In the genomic region with DNA sequence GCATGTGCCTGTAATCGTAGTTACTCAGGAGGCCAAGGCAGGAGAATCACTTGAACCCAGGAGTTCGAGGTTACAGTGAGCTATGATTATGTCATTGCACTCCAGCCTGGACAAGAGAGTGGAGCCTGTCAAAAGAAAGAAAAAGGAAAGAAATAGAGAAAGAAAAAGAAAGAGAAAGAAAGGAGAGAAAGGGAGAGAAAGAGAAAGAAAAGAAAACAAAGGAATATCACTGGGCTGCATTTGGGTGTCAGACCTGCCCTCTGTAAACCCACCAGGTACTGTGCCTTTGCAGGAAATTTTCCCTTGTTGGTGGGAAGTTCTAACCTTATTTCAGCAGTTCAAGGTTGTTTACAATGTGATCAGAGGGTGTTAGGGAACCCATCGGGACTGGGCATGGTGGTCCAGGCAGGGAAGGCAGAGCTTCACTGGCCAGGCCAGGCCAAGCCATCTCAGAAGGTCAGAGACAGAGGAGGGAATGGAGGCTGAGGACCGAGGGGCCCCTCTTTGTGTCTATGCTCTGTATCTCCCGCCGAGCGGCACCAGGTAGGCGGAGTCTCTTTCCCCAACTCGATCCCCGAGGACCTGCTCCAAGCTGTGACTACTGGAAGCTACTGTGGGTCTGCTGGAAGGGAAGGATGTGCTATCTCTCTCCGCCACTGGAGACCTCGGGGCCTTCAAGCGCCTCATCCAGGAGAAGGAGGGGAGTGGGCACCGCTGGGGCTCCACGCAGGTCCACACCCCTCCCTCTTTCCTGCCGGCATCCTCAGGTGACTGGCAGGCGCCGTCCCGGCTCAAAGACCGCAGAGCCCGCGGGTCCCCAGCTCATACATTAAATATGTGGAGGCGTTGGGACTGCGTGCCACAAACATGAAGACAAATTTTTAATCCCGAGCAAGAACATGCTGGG, we compare ENCODE assay signal across 1 cellular context.
TF ChIP-seq lines count a peak whose summit lies in the region.

No MANE protein-coding gene starts in this region.

TF ChIP-seq in neural cell, 6 proteins besides CTCF, POLR2A, EP300 and RAD21 (continued from another document):
- TF ChIP-seq, protein P1, sequence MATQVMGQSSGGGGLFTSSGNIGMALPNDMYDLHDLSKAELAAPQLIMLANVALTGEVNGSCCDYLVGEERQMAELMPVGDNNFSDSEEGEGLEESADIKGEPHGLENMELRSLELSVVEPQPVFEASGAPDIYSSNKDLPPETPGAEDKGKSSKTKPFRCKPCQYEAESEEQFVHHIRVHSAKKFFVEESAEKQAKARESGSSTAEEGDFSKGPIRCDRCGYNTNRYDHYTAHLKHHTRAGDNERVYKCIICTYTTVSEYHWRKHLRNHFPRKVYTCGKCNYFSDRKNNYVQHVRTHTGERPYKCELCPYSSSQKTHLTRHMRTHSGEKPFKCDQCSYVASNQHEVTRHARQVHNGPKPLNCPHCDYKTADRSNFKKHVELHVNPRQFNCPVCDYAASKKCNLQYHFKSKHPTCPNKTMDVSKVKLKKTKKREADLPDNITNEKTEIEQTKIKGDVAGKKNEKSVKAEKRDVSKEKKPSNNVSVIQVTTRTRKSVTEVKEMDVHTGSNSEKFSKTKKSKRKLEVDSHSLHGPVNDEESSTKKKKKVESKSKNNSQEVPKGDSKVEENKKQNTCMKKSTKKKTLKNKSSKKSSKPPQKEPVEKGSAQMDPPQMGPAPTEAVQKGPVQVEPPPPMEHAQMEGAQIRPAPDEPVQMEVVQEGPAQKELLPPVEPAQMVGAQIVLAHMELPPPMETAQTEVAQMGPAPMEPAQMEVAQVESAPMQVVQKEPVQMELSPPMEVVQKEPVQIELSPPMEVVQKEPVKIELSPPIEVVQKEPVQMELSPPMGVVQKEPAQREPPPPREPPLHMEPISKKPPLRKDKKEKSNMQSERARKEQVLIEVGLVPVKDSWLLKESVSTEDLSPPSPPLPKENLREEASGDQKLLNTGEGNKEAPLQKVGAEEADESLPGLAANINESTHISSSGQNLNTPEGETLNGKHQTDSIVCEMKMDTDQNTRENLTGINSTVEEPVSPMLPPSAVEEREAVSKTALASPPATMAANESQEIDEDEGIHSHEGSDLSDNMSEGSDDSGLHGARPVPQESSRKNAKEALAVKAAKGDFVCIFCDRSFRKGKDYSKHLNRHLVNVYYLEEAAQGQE (IDR thresholded peaks at IDR 0.05; ENCODE audit: borderline replicate concordance) = no peak
- TF ChIP-seq EZH2 (IDR thresholded peaks at IDR 0.05; ENCODE audit: borderline replicate concordance, insufficient read depth, low read length, poor library complexity, severe bottlenecking) = no peak
- no peak for TF ChIP-seq TAF1 (IDR thresholded peaks at IDR 0.05; ENCODE audit: low read depth)
